Comparison of ENCODE assay signal across 9 cellular contexts in genomic region chr6:153032255-153032882, GRCh38. TPM values are rescaled to one million over a fixed set of nuclear protein-coding genes. Genes with fewer than 3 reads are reported as not detected.
A peak's percentile ranks its signal among the peaks of the same experiment; 100 is the strongest.
DNase-seq lines count a peak whose midpoint lies in the region; ATAC-seq, FAIRE-seq and TF ChIP-seq lines count a peak whose summit lies in the region.
"Had no signal": no experiment of that assay in that cellular context is flagged by ENCODE, and none has a peak within 500 bp of the region (broad histone marks: within the 10 kb centered on the region; RNA-seq: fewer than 3 reads in every experiment).

No MANE protein-coding gene starts in this region.

- DNase-seq in DND-41 (no peak), kidney (no peak), gastrocnemius medialis (no peak), endothelial cell (ENCODE audit: low spot score) (no peak), NCI-H2029 (lab: John Stamatoyannopoulos, UW) (no peak)
- DNase-seq in Jurkat, Clone E6-1 (ENCODE audit: low read depth, low spot score), result peak; percentile 32

- H3K4me1 ChIP-seq in DND-41 (ENCODE audit: insufficient read depth, low read length), result no peaks in the 10 kb centered on the region
- no peaks in the 10 kb centered on the region for H3K4me1 ChIP-seq in kidney (ENCODE audit: control insufficient read depth in 1 of 2, insufficient read depth in 1 of 2, low read depth in 1 of 2, low read length in 2 of 2)
- no peaks in the 10 kb centered on the region for H3K4me1 ChIP-seq in gastrocnemius medialis

- H4K20me1 ChIP-seq in DND-41 (ENCODE audit: insufficient read depth, low read length), result no peaks in the 10 kb centered on the region

- no peak overlapping the region for H3K4me2 ChIP-seq in DND-41 (ENCODE audit: insufficient read depth, low read length)

- H3K9me3 Mint-ChIP-seq in endothelial cell (ENCODE audit: unreplicated experiment), result no peaks in the 10 kb centered on the region
- H3K9me3 Mint-ChIP-seq: naive thymus-derived CD8-positive, alpha-beta T cell had no signal

- FAIRE-seq in kidney (lab: Jason Lieb, UNC), result peak; percentile 93

- H3K4me3 ChIP-seq in DND-41 (ENCODE audit: low read depth in 1 of 2, low read length in 2 of 2), result no peak overlapping the region
- no peak overlapping the region for H3K4me3 ChIP-seq in Jurkat, Clone E6-1 (ENCODE audit: low read length)
- no peak overlapping the region for H3K4me3 ChIP-seq in kidney (ENCODE audit: low read length in 2 of 2)
- no peak overlapping the region for H3K4me3 ChIP-seq in gastrocnemius medialis

- no peaks in the 10 kb centered on the region for H3K79me2 ChIP-seq in DND-41 (ENCODE audit: insufficient read depth, low read length)

- H3K36me3 Mint-ChIP-seq in endothelial cell (ENCODE audit: low read depth, unreplicated experiment), result no peaks in the 10 kb centered on the region
- H3K36me3 Mint-ChIP-seq: naive thymus-derived CD8-positive, alpha-beta T cell had no signal

- H3K27ac ChIP-seq in DND-41 (ENCODE audit: low read length) (no peak overlapping the region), VCaP (no peak overlapping the region), kidney (ENCODE audit: low read depth in 2 of 2, low read length in 2 of 2) (no peak overlapping the region), gastrocnemius medialis (no peak overlapping the region)

- no peak for TF ChIP-seq POLR2A in gastrocnemius medialis (IDR thresholded peaks at IDR 0.05)

- no peak overlapping the region for H3K9ac ChIP-seq in DND-41 (ENCODE audit: low read depth, low read length)
- H3K9ac ChIP-seq in kidney (ENCODE audit: low read length in 2 of 2), result no peak overlapping the region

- no peak overlapping the region for H3K27ac Mint-ChIP-seq in endothelial cell (ENCODE audit: unreplicated experiment)
- H3K27ac Mint-ChIP-seq: naive thymus-derived CD8-positive, alpha-beta T cell had no signal

- in situ Hi-C loops in gastrocnemius medialis (cut with MboI; ENCODE audit: low sequenced_read_pairs in 4 of 4), result loop anchor here in 3 of 4 donors (10.0 to 25.0 kb wide), 3 partner anchors 170 to 482 kb away; no protein-coding TSS in a partner anchor

- H3K4me3 Mint-ChIP-seq in endothelial cell (ENCODE audit: unreplicated experiment), result no peak overlapping the region
- H3K4me3 Mint-ChIP-seq: naive thymus-derived CD8-positive, alpha-beta T cell had no signal

- H2AFZ ChIP-seq in DND-41 (ENCODE audit: low read depth, low read length), result no peak overlapping the region

- H3K4me1 Mint-ChIP-seq in endothelial cell (ENCODE audit: unreplicated experiment), result peaks cover 14% of the 10 kb centered on the region
- H3K4me1 Mint-ChIP-seq: naive thymus-derived CD8-positive, alpha-beta T cell had no signal

- H3K36me3 ChIP-seq in DND-41 (ENCODE audit: insufficient read depth, low read length), result no peaks in the 10 kb centered on the region
- no peaks in the 10 kb centered on the region for H3K36me3 ChIP-seq in kidney (ENCODE audit: control insufficient read depth in 1 of 2, insufficient read depth in 2 of 2, low read length in 2 of 2)
- H3K36me3 ChIP-seq in gastrocnemius medialis, result no peaks in the 10 kb centered on the region

- peak; percentile 63 for TF ChIP-seq CTCF in DND-41 (IDR thresholded peaks at IDR 0.05; ENCODE audit: borderline replicate concordance, extremely low read depth, low read length, poor library complexity, severe bottlenecking)
- TF ChIP-seq CTCF in VCaP (conservative IDR thresholded peaks at IDR 0.05), result peak; percentile 69
- peak; percentile 38 for TF ChIP-seq CTCF in kidney (IDR thresholded peaks at IDR 0.05; ENCODE audit: borderline replicate concordance, extremely low read depth, insufficient read depth)
- peak in 2 of 5 experiments; percentile 14 to 39 for TF ChIP-seq CTCF in gastrocnemius medialis (IDR thresholded peaks at IDR 0.05 in 4 of 5, conservative IDR thresholded peaks at IDR 0.05 in 1 of 5)
- TF ChIP-seq CTCF in endothelial cell (IDR thresholded peaks at IDR 0.05; ENCODE audit: unreplicated experiment), result no peak

- H3K27me3 ChIP-seq in DND-41 (ENCODE audit: insufficient read depth, low read length, poor library complexity) (peaks cover 11% of the 10 kb centered on the region), gastrocnemius medialis (no peaks in the 10 kb centered on the region)

- ATAC-seq in DND-41 (ENCODE audit: insufficient read depth, low read depth) (no peak), gastrocnemius medialis (no peak), esophagus mucosa (no peak)
- ATAC-seq: naive thymus-derived CD8-positive, alpha-beta T cell had no signal

- intact Hi-C loops in kidney (cut with DNase I), result no loop called here
- intact Hi-C loops in gastrocnemius medialis (cut with DNase I; ENCODE audit: low total_unique reads), result loop anchor here (5.0 kb wide), 1 partner anchor 480 kb away; no protein-coding TSS in a partner anchor

- no peaks in the 10 kb centered on the region for H3K9me3 ChIP-seq in DND-41 (ENCODE audit: insufficient read depth, low read length, severe bottlenecking)
- no peaks in the 10 kb centered on the region for H3K9me3 ChIP-seq in kidney (ENCODE audit: control insufficient read depth in 1 of 2, low read length in 2 of 2)
- no peaks in the 10 kb centered on the region for H3K9me3 ChIP-seq in gastrocnemius medialis

- no peaks in the 10 kb centered on the region for H3K27me3 Mint-ChIP-seq in endothelial cell (ENCODE audit: unreplicated experiment)

RNA-seq across cellular contexts. Expression of gene MTRF1L, which starts 29.9 kb away (rescaled TPM):
- polyA plus RNA-seq in Jurkat, Clone E6-1 (2012; ENCODE audit: insufficient read depth, insufficient read length), result 13.8 TPM
- total RNA-seq in kidney, result 15.8 TPM
- 19.2 TPM for polyA plus RNA-seq in kidney (ENCODE audit: insufficient read depth, low read depth, low replicate concordance)
- total RNA-seq in gastrocnemius medialis, result 10 to 100 TPM; 17.8 to 24.9 (median 22.5) TPM
- 11.5 TPM for total RNA-seq in esophagus mucosa
- 42.2 TPM for total RNA-seq in endothelial cell (ENCODE audit: unreplicated experiment)

RNA-seq across cellular contexts. Expression of gene FBXO5, which starts 49.5 kb away (rescaled TPM):
- 58.9 TPM for polyA plus RNA-seq in Jurkat, Clone E6-1 (2012; ENCODE audit: insufficient read depth, insufficient read length)
- total RNA-seq in kidney (4.5 TPM), gastrocnemius medialis (1 to 10 TPM in 2 of 4 donors, under 1 TPM in 2; 0.78 to 1.9 (median 1.0) TPM), esophagus mucosa (6.5 TPM), endothelial cell (ENCODE audit: unreplicated experiment) (9.4 TPM)
- polyA plus RNA-seq in kidney (ENCODE audit: insufficient read depth, low read depth, low replicate concordance), result 1.8 TPM
